ENCODE assay signal across 9 cellular contexts in genomic region chr19:677601-678380, GRCh38. TPM values are rescaled to one million over a fixed set of nuclear protein-coding genes. Genes with fewer than 3 reads are reported as not detected.
DNase-seq lines count a peak whose midpoint lies in the region; ATAC-seq, FAIRE-seq and TF ChIP-seq lines count a peak whose summit lies in the region.
"Had no signal": no experiment of that assay in that cellular context is flagged by ENCODE, and none has a peak within 500 bp of the region (broad histone marks: within the 10 kb centered on the region; RNA-seq: fewer than 3 reads in every experiment).

No MANE protein-coding gene starts in this region.

- no peaks in the 10 kb centered on the region for H3K9me3 Mint-ChIP-seq in nephron
- H3K9me3 Mint-ChIP-seq in stimulated activated naive B cell treated with anti-CD40 and anti-IgM and Interleukin-4, amounts not matched to agents 10 μg/mL and 1 μg/mL and 100 μg/mL, for 72 hours, result no peaks in the 10 kb centered on the region

- no peaks in the 10 kb centered on the region for H3K36me3 Mint-ChIP-seq in nephron (ENCODE audit: low read depth)
- peaks cover 1 to 3% of the 10 kb centered on the region in 2 donors for H3K36me3 Mint-ChIP-seq in stimulated activated naive B cell treated with anti-CD40 and anti-IgM and Interleukin-4, amounts not matched to agents 10 μg/mL and 1 μg/mL and 100 μg/mL, for 72 hours

- H3K36me3 ChIP-seq in BJ (ENCODE audit: control insufficient read depth, insufficient read depth, low read length) (peaks cover 4% of the 10 kb centered on the region), bronchial epithelial cell (ENCODE audit: control insufficient read depth, insufficient read depth, low read length) (peaks cover 20% of the 10 kb centered on the region)

- no peaks in the 10 kb centered on the region for H3K27me3 ChIP-seq in BJ (ENCODE audit: control insufficient read depth, insufficient read depth, low read length)
- H3K27me3 ChIP-seq in bronchial epithelial cell (ENCODE audit: control insufficient read depth, insufficient read depth, low read length), result no peaks in the 10 kb centered on the region

- no peak for FAIRE-seq in bronchial epithelial cell (lab: Jason Lieb, UNC)

- CTCF ChIA-PET in BJ (lab: Yijun Ruan, JAX), result interaction anchor here (1.0 to 2.4 kb wide), 3 partner anchors 14 to 146 kb away, joined by 3 to 11 read pairs (median 5); partner anchors contain the start of genes CDC34 and RNF126

- ATAC-seq in HG02798 (IDR thresholded peaks at IDR 0.05; ENCODE audit: poor library complexity, unreplicated experiment), result no peak
- ATAC-seq in HG02759 (IDR thresholded peaks at IDR 0.05; ENCODE audit: unreplicated experiment), result no peak
- no peak for ATAC-seq in stimulated activated naive B cell treated with anti-CD40 and anti-IgM and Interleukin-4, amounts not matched to agents 10 μg/mL and 1 μg/mL and 100 μg/mL, for 72 hours (replicated peaks)

- DNase-seq in BJ (ENCODE audit: low read depth), result no peak
- peak; percentile 21 for DNase-seq in HuH-7.5 (ENCODE audit: low spot score)
- DNase-seq in bronchial epithelial cell (ENCODE audit: low read depth), result peak; percentile 61
- no peak for DNase-seq in epidermal melanocyte (ENCODE audit: insufficient read length, low spot score)
- no peak for DNase-seq in stimulated activated naive B cell treated with anti-CD40 and anti-IgM and Interleukin-4, amounts not matched to agents 10 μg/mL and 1 μg/mL and 100 μg/mL, for 72 hours

- peak overlapping the region; percentile 71 to 79 (median 74) for H3K4me3 Mint-ChIP-seq in nephron
- no peak overlapping the region for H3K4me3 Mint-ChIP-seq in stimulated activated naive B cell treated with anti-CD40 and anti-IgM and Interleukin-4, amounts not matched to agents 10 μg/mL and 1 μg/mL and 100 μg/mL, for 72 hours

- H3K4me3 ChIP-seq in BJ (ENCODE audit: low read depth, low read length) (peak overlapping the region; percentile 74), bronchial epithelial cell (ENCODE audit: low read depth, low read length) (peak overlapping the region; percentile 48)

- no peaks in the 10 kb centered on the region for H3K27me3 Mint-ChIP-seq in nephron (ENCODE audit: low read depth)
- peaks cover 13 to 22% of the 10 kb centered on the region in 2 donors for H3K27me3 Mint-ChIP-seq in stimulated activated naive B cell treated with anti-CD40 and anti-IgM and Interleukin-4, amounts not matched to agents 10 μg/mL and 1 μg/mL and 100 μg/mL, for 72 hours

- peak overlapping the region in 2 of 3 experiments; percentile 54 to 72 for H3K27ac Mint-ChIP-seq in nephron
- no peak overlapping the region for H3K27ac Mint-ChIP-seq in stimulated activated naive B cell treated with anti-CD40 and anti-IgM and Interleukin-4, amounts not matched to agents 10 μg/mL and 1 μg/mL and 100 μg/mL, for 72 hours

- peaks cover 8% of the 10 kb centered on the region for H3K4me1 Mint-ChIP-seq in nephron
- peaks cover 15 to 18% of the 10 kb centered on the region in 2 donors for H3K4me1 Mint-ChIP-seq in stimulated activated naive B cell treated with anti-CD40 and anti-IgM and Interleukin-4, amounts not matched to agents 10 μg/mL and 1 μg/mL and 100 μg/mL, for 72 hours

- POLR2A ChIA-PET in BJ (lab: Charles Lee), result interaction anchor here (0.5 to 0.6 kb wide), 2 partner anchors 91 to 373 kb away, joined by 3 to 8 read pairs; no protein-coding TSS in a partner anchor

- no peak for TF ChIP-seq CTCF in BJ (IDR thresholded peaks at IDR 0.05; ENCODE audit: insufficient read depth, low read depth, low read length)
- no peak for TF ChIP-seq CTCF in bronchial epithelial cell (IDR thresholded peaks at IDR 0.05; ENCODE audit: insufficient read depth, low read length, severe bottlenecking)
- no peak for TF ChIP-seq CTCF in nephron (IDR thresholded peaks at IDR 0.05; ENCODE audit: unreplicated experiment in 3 of 3)

RNA-seq across cellular contexts. Expression of gene FSTL3, which starts 1.6 kb away (rescaled TPM):
- 62.5 and 83.2 TPM in 2 replicates for polyA plus RNA-seq in BJ (2011; rRNA removed)
- 25.0 and 32.2 TPM in 2 replicates for polyA minus RNA-seq in BJ (2011; rRNA and poly(A)+ RNA removed)
- 80.6 and 143 TPM in 2 replicates for total RNA-seq in bronchial epithelial cell

RNA-seq across cellular contexts. Expression of gene RNF126, which starts 14.8 kb away (rescaled TPM):
- 2.7 and 2.9 TPM in 2 replicates for polyA plus RNA-seq in BJ (2011; rRNA removed)
- polyA minus RNA-seq in BJ (2011; rRNA and poly(A)+ RNA removed), result 2.7 and 4.4 TPM in 2 replicates
- total RNA-seq in bronchial epithelial cell, result 28.3 and 42.6 TPM in 2 replicates

RNA-seq across cellular contexts. Expression of gene PRSS57, which starts 17.5 kb away (rescaled TPM):
- polyA plus RNA-seq in BJ (2011; rRNA removed), result not detected in 2 replicates
- polyA minus RNA-seq in BJ (2011; rRNA and poly(A)+ RNA removed), result not detected in 2 replicates
- total RNA-seq in bronchial epithelial cell, result not detected in 2 replicates
- total RNA-seq: lung microvascular endothelial cell had no signal

RNA-seq across cellular contexts. Expression of gene PALM, which starts 30.9 kb away (rescaled TPM):
- 1.1 and 1.2 TPM in 2 replicates for polyA plus RNA-seq in BJ (2011; rRNA removed)
- 0.76 and 0.98 TPM in 2 replicates for polyA minus RNA-seq in BJ (2011; rRNA and poly(A)+ RNA removed)
- total RNA-seq in bronchial epithelial cell, result under 0.01 and 0.26 TPM in 2 replicates

RNA-seq across cellular contexts. Expression of gene FGF22, which starts 38.1 kb away (rescaled TPM):
- polyA plus RNA-seq in BJ (2011; rRNA removed), result 0.05 TPM in 1 of 2 replicates, not detected in the other
- polyA minus RNA-seq in BJ (2011; rRNA and poly(A)+ RNA removed), result not detected in 2 replicates
- total RNA-seq in bronchial epithelial cell, result not detected in 2 replicates
- total RNA-seq: lung microvascular endothelial cell had no signal

Comparison
In these comparisons a context has a peak if more than half of its experiments do, and no peak if none do; other contexts are left out.
1. DNase-seq: peak in HuH-7.5 (single experiment) and bronchial epithelial cell (single experiment); none in BJ (single experiment), epidermal melanocyte (single experiment) and stimulated activated naive B cell treated with anti-CD40 and anti-IgM and Interleukin-4, amounts not matched to agents 10 μg/mL and 1 μg/mL and 100 μg/mL, for 72 hours (single experiment).
2. H3K4me3 Mint-ChIP-seq: peak in nephron (3 of 3); none in stimulated activated naive B cell treated with anti-CD40 and anti-IgM and Interleukin-4, amounts not matched to agents 10 μg/mL and 1 μg/mL and 100 μg/mL, for 72 hours (0 of 2).